ENCODE assay signal across 8 cellular contexts in the genomic region with DNA sequence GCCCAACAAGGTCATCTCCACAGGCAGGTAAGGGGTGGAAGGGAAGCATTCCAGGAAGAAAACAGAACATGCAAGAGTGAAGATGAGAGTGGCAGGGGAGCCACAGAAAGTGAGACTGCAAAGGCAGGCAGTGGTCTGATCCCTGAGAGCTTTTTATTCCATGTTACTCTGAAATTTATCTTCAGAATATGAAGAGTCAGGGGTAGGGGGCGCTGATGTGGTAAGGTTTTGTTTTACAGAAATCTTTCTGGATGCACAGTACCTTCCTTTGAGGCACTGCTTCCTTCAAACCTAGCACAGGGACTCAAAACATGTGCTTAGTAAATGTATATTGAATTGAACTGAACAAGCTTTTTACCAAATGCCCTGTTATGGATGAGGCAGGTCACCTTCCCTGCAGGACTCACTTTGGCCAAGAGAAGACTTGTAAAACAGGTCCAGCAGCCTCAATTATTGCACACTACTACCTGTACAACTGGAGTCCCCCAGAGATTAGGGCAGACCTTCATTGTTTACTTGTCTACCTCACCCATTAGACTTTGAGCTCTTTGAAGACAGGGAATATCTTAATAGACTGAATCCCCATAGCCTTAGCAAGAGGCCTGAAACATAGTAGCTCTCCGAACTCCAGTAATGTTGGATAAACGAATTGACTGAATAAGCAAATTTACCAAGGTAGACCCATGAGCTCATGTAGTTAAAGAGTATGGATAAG. TPM values are rescaled to one million over a fixed set of nuclear protein-coding genes. Genes with fewer than 3 reads are reported as not detected.
DNase-seq lines count a peak whose midpoint lies in the region; ATAC-seq, FAIRE-seq and TF ChIP-seq lines count a peak whose summit lies in the region.

No MANE protein-coding gene starts in this region.

- peak; percentile 90 for FAIRE-seq in GM19239 (lab: Jason Lieb, UNC)

- H3K27ac ChIP-seq in Peyer's patch: peak overlapping the region in 2 of 4 donors; percentile 91

- H3K4me1 ChIP-seq in BE2C (no peaks in the 10 kb centered on the region), Peyer's patch (peaks cover 0 to 37% (median 3%) of the 10 kb centered on the region in 4 donors)

- no peaks in the 10 kb centered on the region for H3K9me3 Mint-ChIP-seq in stimulated activated effector memory CD8-positive, alpha-beta T cell treated with anti-CD3 and anti-CD28 coated beads, Interleukin-12 subunit alpha, Interleukin-12 subunit beta, amount 100 ng/mL, for 72 hours

- H3K4me1 Mint-ChIP-seq in stimulated activated effector memory CD8-positive, alpha-beta T cell treated with anti-CD3 and anti-CD28 coated beads, Interleukin-12 subunit alpha, Interleukin-12 subunit beta, amount 100 ng/mL, for 72 hours: no peaks in the 10 kb centered on the region

- H3K27me3 ChIP-seq in BE2C (peaks cover 3% of the 10 kb centered on the region; the same call in 1 of the 2 replicates), Peyer's patch (no peaks in the 10 kb centered on the region)

- H3K36me3 ChIP-seq in BE2C: no peaks in the 10 kb centered on the region
- H3K36me3 ChIP-seq in Peyer's patch: no peaks in the 10 kb centered on the region

- H3K9me3 ChIP-seq in BE2C (no peaks in the 10 kb centered on the region; the same call in 1 of the 2 replicates), Peyer's patch (no peaks in the 10 kb centered on the region)

- no peak overlapping the region for H3K27ac Mint-ChIP-seq in stimulated activated effector memory CD8-positive, alpha-beta T cell treated with anti-CD3 and anti-CD28 coated beads, Interleukin-12 subunit alpha, Interleukin-12 subunit beta, amount 100 ng/mL, for 72 hours

- peak; percentile 51 for DNase-seq in BE2C
- DNase-seq in GM19239 (ENCODE audit: insufficient read length, low spot score): no peak
- DNase-seq in Peyer's patch: peak in 1 of 3 donors; percentile 63
- peak; percentile 73 for DNase-seq in epithelial cell of esophagus (ENCODE audit: low read depth)
- peak; percentile 50 for DNase-seq in stimulated activated CD8-positive, alpha-beta memory T cell treated with anti-CD3 and anti-CD28 coated beads, Interleukin-4, amount 100 ng/mL, for 48 hours
- DNase-seq in cardiac septum (ENCODE audit: low spot score): no peak
- DNase-seq in stimulated activated effector memory CD8-positive, alpha-beta T cell treated with anti-CD3 and anti-CD28 coated beads, Interleukin-12 subunit alpha, Interleukin-12 subunit beta, amount 100 ng/mL, for 72 hours (ENCODE audit: low spot score in 2 of 2): no peak

- no peak overlapping the region for H3K4me3 ChIP-seq in BE2C (ENCODE audit: low read depth, low read length)
- H3K4me3 ChIP-seq in Peyer's patch: peak overlapping the region in 2 of 4 donors; percentile 71 to 85
- no peak overlapping the region for H3K4me3 ChIP-seq in epithelial cell of esophagus (ENCODE audit: low read length)

- TF ChIP-seq POLR2A in Peyer's patch (IDR thresholded peaks at IDR 0.05): peak; percentile 31 to 73

- intact Hi-C loops in cardiac septum (cut with DNase I): no loop called here

- no peak for ATAC-seq in GM19397 (IDR thresholded peaks at IDR 0.05; ENCODE audit: unreplicated experiment)
- no peak for ATAC-seq in stimulated activated effector memory CD8-positive, alpha-beta T cell treated with anti-CD3 and anti-CD28 coated beads, Interleukin-12 subunit alpha, Interleukin-12 subunit beta, amount 100 ng/mL, for 72 hours

- H3K4me3 Mint-ChIP-seq in stimulated activated effector memory CD8-positive, alpha-beta T cell treated with anti-CD3 and anti-CD28 coated beads, Interleukin-12 subunit alpha, Interleukin-12 subunit beta, amount 100 ng/mL, for 72 hours: no peak overlapping the region

- H3K36me3 Mint-ChIP-seq in stimulated activated effector memory CD8-positive, alpha-beta T cell treated with anti-CD3 and anti-CD28 coated beads, Interleukin-12 subunit alpha, Interleukin-12 subunit beta, amount 100 ng/mL, for 72 hours: peaks cover 7% of the 10 kb centered on the region

- TF ChIP-seq CTCF in BE2C (IDR thresholded peaks at IDR 0.05; ENCODE audit: low read depth, low read length): peak; percentile 57
- TF ChIP-seq CTCF in Peyer's patch (IDR thresholded peaks at IDR 0.05): peak in 1 of 6 experiments; percentile 18
- peak; percentile 9 for TF ChIP-seq CTCF in epithelial cell of esophagus (IDR thresholded peaks at IDR 0.05; ENCODE audit: insufficient read depth, low read depth, low read length, missing control alignments)

RNA-seq across cellular contexts. Expression of a gene that starts 2.2 kb away (rescaled TPM):
- 11.9 TPM for polyA plus RNA-seq in BE2C (2012; ENCODE audit: insufficient read depth, insufficient read length, low read depth)
- total RNA-seq in Peyer's patch (100 to 1,000 TPM in 2 of 4 donors, 10 to 100 TPM in 2; 60.2 to 127 (median 103) TPM), cardiac septum (16.5 TPM)

Comparison
In these comparisons a context has a peak if more than half of its experiments do, and no peak if none do; other contexts are left out.
1. DNase-seq: peak in BE2C (single experiment), epithelial cell of esophagus (single experiment) and stimulated activated CD8-positive, alpha-beta memory T cell treated with anti-CD3 and anti-CD28 coated beads, Interleukin-4, amount 100 ng/mL, for 48 hours (single experiment); none in GM19239 (single experiment), cardiac septum (single experiment) and stimulated activated effector memory CD8-positive, alpha-beta T cell treated with anti-CD3 and anti-CD28 coated beads, Interleukin-12 subunit alpha, Interleukin-12 subunit beta, amount 100 ng/mL, for 72 hours (0 of 2).